ENCODE assay signal across 1 cellular context in genomic region chr12:109878749-109879148, GRCh38.
TF ChIP-seq lines count a peak whose summit lies in the region.

No MANE protein-coding gene starts in this region.

TF ChIP-seq in SK-N-SH, 30 proteins besides CTCF, POLR2A, EP300 and RAD21 (continued from another document):
- TF ChIP-seq ZBTB33 (IDR thresholded peaks at IDR 0.05; ENCODE audit: borderline replicate concordance, low read depth) (no peak), TAF1 (IDR thresholded peaks at IDR 0.05; ENCODE audit: borderline replicate concordance, low read depth, low read length) (no peak)
